ENCODE assay signal across 24 cellular contexts in genomic region chr12:33710548-33710947, GRCh38.
DNase-seq lines count a peak whose midpoint lies in the region; ATAC-seq and TF ChIP-seq lines count a peak whose summit lies in the region.
"Had no signal": no experiment of that assay in that cellular context is flagged by ENCODE, and none has a peak within 500 bp of the region (broad histone marks: within the 10 kb centered on the region; RNA-seq: fewer than 3 reads in every experiment).

No MANE protein-coding gene starts in this region.

- no peak overlapping the region for H2AFZ ChIP-seq in neural cell (ENCODE audit: low read depth, low read length)

- H3K9me3 Mint-ChIP-seq in activated naive CD8-positive, alpha-beta T cell treated with anti-CD3 and anti-CD28 coated beads, Interleukin-2, amount 50 U/mL, for 24 hours, result no peaks in the 10 kb centered on the region

- H3K27ac Mint-ChIP-seq in activated naive CD8-positive, alpha-beta T cell treated with anti-CD3 and anti-CD28 coated beads, Interleukin-2, amount 50 U/mL, for 24 hours, result no peak overlapping the region
- H3K27ac Mint-ChIP-seq: CD14-positive monocyte; CD4-positive, alpha-beta memory T cell; CD4-positive, CD25-positive, alpha-beta regulatory T cell; CD8-positive, alpha-beta memory T cell had no signal

- no peaks in the 10 kb centered on the region for H3K9me2 ChIP-seq in neural cell (ENCODE audit: insufficient read depth, low read length)

- no peaks in the 10 kb centered on the region for H3K4me1 Mint-ChIP-seq in activated naive CD8-positive, alpha-beta T cell treated with anti-CD3 and anti-CD28 coated beads, Interleukin-2, amount 50 U/mL, for 24 hours
- H3K4me1 Mint-ChIP-seq: CD14-positive monocyte; CD4-positive, alpha-beta memory T cell; CD4-positive, CD25-positive, alpha-beta regulatory T cell; CD8-positive, alpha-beta memory T cell had no signal

- H3K4me3 Mint-ChIP-seq in activated naive CD8-positive, alpha-beta T cell treated with anti-CD3 and anti-CD28 coated beads, Interleukin-2, amount 50 U/mL, for 24 hours, result no peak overlapping the region
- H3K4me3 Mint-ChIP-seq: CD14-positive monocyte; CD4-positive, alpha-beta memory T cell; CD4-positive, CD25-positive, alpha-beta regulatory T cell; CD8-positive, alpha-beta memory T cell had no signal

- H3K36me3 ChIP-seq in neural cell (ENCODE audit: insufficient read depth, low read length), result no peaks in the 10 kb centered on the region
- H3K36me3 ChIP-seq: BE2C, BLaER1 had no signal

- H3K9me3 ChIP-seq in neural cell (ENCODE audit: low read length), result no peaks in the 10 kb centered on the region
- H3K9me3 ChIP-seq: BE2C, BLaER1 had no signal

- no peaks in the 10 kb centered on the region for H3K79me2 ChIP-seq in neural cell (replicated peaks; ENCODE audit: insufficient read depth, low read length)

- no peak overlapping the region for H3K9ac ChIP-seq in neural cell (ENCODE audit: low read length)
- H3K9ac ChIP-seq: BLaER1 had no signal

- no peaks in the 10 kb centered on the region for H3F3A ChIP-seq in neural cell (ENCODE audit: insufficient read depth, low read length, poor library complexity, severe bottlenecking)

- no peaks in the 10 kb centered on the region for H4K20me1 ChIP-seq in neural cell (ENCODE audit: insufficient read depth)
- H4K20me1 ChIP-seq: BLaER1 had no signal

- no peak overlapping the region for H3K4me3 ChIP-seq in neural cell (ENCODE audit: low read length)
- H3K4me3 ChIP-seq: BLaER1, GM12878 had no signal

- DNase-seq in NCI-H524 treated with DMSO at 0.1 percent for 48 hours (lab: John Stamatoyannopoulos, UW) (peak; percentile 5), NCI-H82 treated with DMSO at 0.1 percent for 48 hours (lab: John Stamatoyannopoulos, UW; ENCODE audit: unreplicated experiment) (peak; percentile 35)
- DNase-seq in activated naive CD8-positive, alpha-beta T cell treated with anti-CD3 and anti-CD28 coated beads, Interleukin-2, amount 50 U/mL, for 24 hours, result no peak
- no peak for DNase-seq in stimulated activated CD4-positive, alpha-beta T cell treated with anti-CD3 and anti-CD28 coated beads, Interleukin-2, amount 100 ng/mL, for 48 hours
- DNase-seq: 8988T; ACHN; BE2C; C1 segment of cervical spinal cord; CD4-positive, alpha-beta memory T cell; CD4-positive, CD25-positive, alpha-beta regulatory T cell; CD8-positive, alpha-beta memory T cell; COR-L47; DMS 273 treated with DMSO at 0.1 percent for 48 hours; DMS153; DMS53; DMS79; DND-41; EL; GDM1 had no signal

- TF ChIP-seq EP300 in neural cell (conservative IDR thresholded peaks at IDR 0.05; ENCODE audit: poor library complexity, severe bottlenecking), result no peak

- no peak for TF ChIP-seq RAD21 in neural cell (conservative IDR thresholded peaks at IDR 0.05)

- ATAC-seq in activated naive CD8-positive, alpha-beta T cell treated with anti-CD3 and anti-CD28 coated beads, Interleukin-2, amount 50 U/mL, for 24 hours, result no peak
- ATAC-seq in GM18858 (IDR thresholded peaks at IDR 0.05; ENCODE audit: unreplicated experiment), result no peak
- ATAC-seq: GM12878 had no signal

- no peak overlapping the region for H3K4me2 ChIP-seq in neural cell (ENCODE audit: low read length)
- H3K4me2 ChIP-seq: BLaER1 had no signal

- H3K27ac ChIP-seq in neural cell (ENCODE audit: low read length), result peak overlapping the region; percentile 70
- H3K27ac ChIP-seq: BLaER1 had no signal

- H3K27me3 Mint-ChIP-seq in activated naive CD8-positive, alpha-beta T cell treated with anti-CD3 and anti-CD28 coated beads, Interleukin-2, amount 50 U/mL, for 24 hours, result no peaks in the 10 kb centered on the region
- H3K27me3 Mint-ChIP-seq: CD4-positive, alpha-beta memory T cell; CD4-positive, CD25-positive, alpha-beta regulatory T cell; CD8-positive, alpha-beta memory T cell had no signal

- H3K36me3 Mint-ChIP-seq in activated naive CD8-positive, alpha-beta T cell treated with anti-CD3 and anti-CD28 coated beads, Interleukin-2, amount 50 U/mL, for 24 hours (ENCODE audit: low read depth), result no peaks in the 10 kb centered on the region
- H3K36me3 Mint-ChIP-seq: CD14-positive monocyte; CD4-positive, alpha-beta memory T cell; CD4-positive, CD25-positive, alpha-beta regulatory T cell; CD8-positive, alpha-beta memory T cell had no signal

- no peak for TF ChIP-seq CTCF in neural cell (IDR thresholded peaks at IDR 0.05; ENCODE audit: poor library complexity, severe bottlenecking)

- no peaks in the 10 kb centered on the region for H3K27me3 ChIP-seq in neural cell (ENCODE audit: insufficient read depth, low read depth, low read length)
- H3K27me3 ChIP-seq: BE2C, BLaER1 had no signal

TF ChIP-seq in neural cell, 6 proteins besides CTCF, POLR2A, EP300 and RAD21:
- TF ChIP-seq MXI1 (conservative IDR thresholded peaks at IDR 0.05; ENCODE audit: poor library complexity, severe bottlenecking) (no peak), SMC3 (conservative IDR thresholded peaks at IDR 0.05; ENCODE audit: poor library complexity) (no peak)

Comparison
In these comparisons a context has a peak if more than half of its experiments do, and no peak if none do; other contexts are left out.
1. DNase-seq: peak in NCI-H524 treated with DMSO at 0.1 percent for 48 hours (single experiment) and NCI-H82 treated with DMSO at 0.1 percent for 48 hours (single experiment); none in activated naive CD8-positive, alpha-beta T cell treated with anti-CD3 and anti-CD28 coated beads, Interleukin-2, amount 50 U/mL, for 24 hours (single experiment) and stimulated activated CD4-positive, alpha-beta T cell treated with anti-CD3 and anti-CD28 coated beads, Interleukin-2, amount 100 ng/mL, for 48 hours (0 of 2).